ENCODE assay signal across 1 cellular context in genomic region chr4:48296330-48296729, GRCh38.
TF ChIP-seq lines count a peak whose summit lies in the region.

No MANE protein-coding gene starts in this region.

TF ChIP-seq in HCT116, 20 proteins besides CTCF, POLR2A, EP300 and RAD21 (continued from another document):
- no peak for TF ChIP-seq REST (IDR thresholded peaks at IDR 0.05; ENCODE audit: low read depth)
- TF ChIP-seq ELF1 (IDR thresholded peaks at IDR 0.05; ENCODE audit: borderline replicate concordance, low read depth) = no peak
